10 cellular contexts compared by ENCODE assay signal in the genomic region with DNA sequence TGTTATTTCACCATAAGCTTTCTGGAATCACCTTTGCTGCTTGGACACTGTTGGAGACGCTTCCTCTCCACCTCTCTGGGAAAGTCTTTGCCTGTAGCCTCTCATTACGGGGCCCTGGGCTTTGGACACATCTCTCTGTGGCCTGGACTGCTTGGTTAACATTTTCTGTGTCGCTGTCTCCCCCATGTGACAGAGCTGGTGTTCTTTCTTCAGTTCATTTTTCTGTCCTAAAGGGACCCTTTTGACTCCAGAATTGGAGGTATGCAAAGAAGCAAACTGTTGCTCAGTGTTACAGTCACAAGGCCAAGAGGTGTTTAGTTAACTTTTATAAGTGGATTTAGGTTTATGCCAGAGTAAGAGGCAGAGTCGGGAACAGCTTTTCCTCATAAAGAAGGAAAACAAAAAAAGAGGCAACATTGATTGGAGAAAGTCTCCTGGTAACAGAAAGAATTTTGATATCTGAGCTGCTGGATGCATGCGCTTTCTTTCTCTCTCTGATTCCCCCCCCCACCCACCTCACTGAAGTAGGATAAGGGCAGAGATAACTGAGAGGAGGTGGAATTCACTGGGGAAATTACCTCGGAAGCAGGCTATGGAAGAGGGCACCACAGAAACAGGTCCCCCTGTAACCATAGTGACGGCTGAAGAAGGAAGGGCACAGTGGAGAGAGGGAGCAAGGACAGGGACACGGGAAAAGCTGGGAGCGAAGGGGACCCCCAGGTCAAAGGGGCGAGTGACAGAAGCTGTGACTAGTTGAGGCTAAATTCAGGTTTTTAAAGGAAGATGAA. TPM values are rescaled to one million over a fixed set of nuclear protein-coding genes. Genes with fewer than 3 reads are reported as not detected.
A peak's percentile ranks its signal among the peaks of the same experiment; 100 is the strongest.
DNase-seq lines count a peak whose midpoint lies in the region; ATAC-seq, FAIRE-seq and TF ChIP-seq lines count a peak whose summit lies in the region.
"Had no signal": no experiment of that assay in that cellular context is flagged by ENCODE, and none has a peak within 500 bp of the region (broad histone marks: within the 10 kb centered on the region; RNA-seq: fewer than 3 reads in every experiment).

No MANE protein-coding gene starts in this region.

- CTCF ChIA-PET in H1 (lab: Charles Lee; ENCODE audit: partially characterized antibody): interaction anchor here (0.7 to 9.5 kb wide), 55 partner anchors 9 to 1860 kb away, joined by 3 to 287 read pairs (median 5); partner anchors contain the start of genes FRA10AC1 and LGI1

- H4K20me1 ChIP-seq in H1 (replicated peaks in 1 of 2; ENCODE audit: control insufficient read depth in 1 of 2, insufficient read depth in 2 of 2, low read length in 2 of 2): no peaks in the 10 kb centered on the region

- H3K36me3 ChIP-seq in H1 (ENCODE audit: control insufficient read depth in 2 of 4, insufficient read depth in 4 of 4, low read length in 3 of 4): no peaks in the 10 kb centered on the region

- H3K18ac ChIP-seq in H1 (ENCODE audit: extremely low read depth, low read length): no peak overlapping the region

- H3K4ac ChIP-seq in H1 (replicated peaks; ENCODE audit: insufficient read length, low read depth, low read length): no peak overlapping the region

- TF ChIP-seq RAD21 in H1 (IDR thresholded peaks at IDR 0.05 in 1 of 2, conservative IDR thresholded peaks at IDR 0.05 in 1 of 2; ENCODE audit: low read depth in 2 of 2, low read length in 2 of 2): peak; percentile 49 to 61

- WGBS in H1 (ENCODE audit: extremely low coverage in 1 of 2, insufficient coverage in 1 of 2, insufficient read length in 1 of 2, insufficient replicate concordance in 2 of 2, low coverage in 1 of 2, low lambda C conversion rate in 2 of 2, missing lambda C conversion rate in 1 of 2), 2 experiments: 57% methylated on average over 10 of the region's 10 CpGs; no CpG with 5 or more reads in 1 of the 2 experiments

- H3K27me3 ChIP-seq in H1 (replicated peaks in 1 of 4; ENCODE audit: control insufficient read depth in 3 of 4, extremely low read depth in 1 of 4, insufficient read depth in 3 of 4, low read length in 3 of 4): no peaks in the 10 kb centered on the region

- TF ChIP-seq EP300 in H1 (IDR thresholded peaks at IDR 0.05; ENCODE audit: borderline replicate concordance in 1 of 2, low read depth in 2 of 2, low read length in 2 of 2): no peak

- H3K79me1 ChIP-seq in H1 (ENCODE audit: low read depth, low read length): no peaks in the 10 kb centered on the region

- H2BK5ac ChIP-seq in H1 (ENCODE audit: low read depth, low read length): no peak overlapping the region

- no peak overlapping the region for H4K8ac ChIP-seq in H1 (ENCODE audit: extremely low read depth, insufficient read depth, low read length)

- no peak overlapping the region for H2AFZ ChIP-seq in H1 (ENCODE audit: low read length)

- H2BK120ac ChIP-seq in H1 (replicated peaks; ENCODE audit: low read depth, low read length): no peak overlapping the region

- H3K4me1 ChIP-seq in H1 (replicated peaks in 1 of 4; ENCODE audit: control insufficient read depth in 3 of 4, insufficient read depth in 4 of 4, low read length in 3 of 4): peaks cover 0 to 2% (median under 1%) of the 10 kb centered on the region in 4 experiments; a peak in 2 of 7 replicates

- H2AK5ac ChIP-seq in H1 (ENCODE audit: low read depth, low read length): no peak overlapping the region

- no peaks in the 10 kb centered on the region for H3K23me2 ChIP-seq in H1 (ENCODE audit: low read depth, low read length)

- H4K5ac ChIP-seq in H1 (ENCODE audit: insufficient read length, low read depth, low read length): no peak overlapping the region

- no peak overlapping the region for H3K56ac ChIP-seq in H1 (replicated peaks; ENCODE audit: insufficient read length, low read depth, low read length)

- H2BK20ac ChIP-seq in H1 (ENCODE audit: low read length): no peak overlapping the region

- ATAC-seq in GM21825 (IDR thresholded peaks at IDR 0.05; ENCODE audit: unreplicated experiment): no peak

- H2BK12ac ChIP-seq in H1 (ENCODE audit: low read depth, low read length): no peak overlapping the region

- no peak for FAIRE-seq in H1 (lab: Jason Lieb, UNC)

- peak; percentile 14 for TF ChIP-seq CTCF in GM12873 (IDR thresholded peaks at IDR 0.05; ENCODE audit: insufficient read depth, low read depth, low read length, missing control alignments)
- peak in 2 of 3 experiments; percentile 42 to 44; a peak in 3 of 4 replicates for TF ChIP-seq CTCF in H1 (IDR thresholded peaks at IDR 0.05; ENCODE audit: control extremely low read depth in 1 of 3, insufficient read depth in 1 of 3, low read depth in 1 of 3, low read length in 3 of 3)

- DNase-seq in NCI-H2227 (lab: John Stamatoyannopoulos, UW; ENCODE audit: unreplicated experiment) (peak; percentile 38), H1 (ENCODE audit: low read depth in 1 of 2, low spot score in 2 of 2) (no peak), pons (ENCODE audit: low spot score) (peak; percentile 40), NCI-H1105 (lab: John Stamatoyannopoulos, UW) (no peak), UCSD-AML1 (lab: John Stamatoyannopoulos, UW; ENCODE audit: unreplicated experiment) (no peak), OCI-M2 (lab: John Stamatoyannopoulos, UW; ENCODE audit: unreplicated experiment) (no peak)
- DNase-seq: immature natural killer cell had no signal

- POLR2A ChIA-PET in H1 (lab: Charles Lee; ENCODE audit: partially characterized antibody): interaction anchor here (0.9 kb wide), 1 partner anchor 70 kb away, joined by 3 read pairs; no protein-coding TSS in a partner anchor

- H3K79me2 ChIP-seq in H1 (ENCODE audit: control insufficient read depth in 1 of 2, insufficient read depth in 2 of 2, low read length in 2 of 2): no peaks in the 10 kb centered on the region

- H3K9ac ChIP-seq in H1 (replicated peaks in 1 of 4; ENCODE audit: extremely low read depth in 1 of 4, low read depth in 3 of 4, low read length in 3 of 4): no peak overlapping the region

- H4K91ac ChIP-seq in H1 (replicated peaks; ENCODE audit: insufficient read length, low read length): no peak overlapping the region

- H3K23ac ChIP-seq in H1 (ENCODE audit: insufficient read length): no peak overlapping the region

- H3K9me3 ChIP-seq in H1 (ENCODE audit: insufficient read depth in 2 of 2, low read depth in 1 of 2, low read length in 1 of 2): no peaks in the 10 kb centered on the region

- no peak overlapping the region for H3K4me2 ChIP-seq in H1 (ENCODE audit: insufficient read depth in 1 of 2, low read depth in 2 of 2, low read length in 2 of 2)

- TF ChIP-seq POLR2A in H1 (IDR thresholded peaks at IDR 0.05; ENCODE audit: control extremely low read depth in 1 of 2, low read depth in 2 of 2, low read length in 2 of 2): no peak

- no peak overlapping the region for H3K4me3 ChIP-seq in H1 (ENCODE audit: extremely low read depth in 1 of 4, insufficient read depth in 2 of 4, low read depth in 3 of 4, low read length in 4 of 4)

- H3K27ac ChIP-seq in H1 (ENCODE audit: low read depth, low read length): no peak overlapping the region

- H3K14ac ChIP-seq in H1 (ENCODE audit: insufficient read length): no peak overlapping the region

- no peak overlapping the region; the same call in 1 of the 2 replicates for H2BK15ac ChIP-seq in H1 (ENCODE audit: low read length)

TF ChIP-seq in H1, 55 proteins besides CTCF, POLR2A, EP300 and RAD21:
- no peak for TF ChIP-seq SUZ12 (IDR thresholded peaks at IDR 0.05; ENCODE audit: low read length)
- TF ChIP-seq GTF2F1 (IDR thresholded peaks at IDR 0.05; ENCODE audit: borderline replicate concordance, low read depth, low read length): no peak
- TF ChIP-seq ATF2 (IDR thresholded peaks at IDR 0.05; ENCODE audit: low read length): no peak
- TF ChIP-seq KDM4A (IDR thresholded peaks at IDR 0.05; ENCODE audit: low read depth, low read length, severe bottlenecking): no peak
- no peak for TF ChIP-seq CREB1 (IDR thresholded peaks at IDR 0.05)
- no peak for TF ChIP-seq RNF2 (IDR thresholded peaks at IDR 0.05; ENCODE audit: borderline replicate concordance, low read depth, low read length, missing control alignments, poor library complexity, severe bottlenecking)
- no peak for TF ChIP-seq JUN (IDR thresholded peaks at IDR 0.05; ENCODE audit: low read depth, low read length)
- no peak for TF ChIP-seq SP4 (IDR thresholded peaks at IDR 0.05; ENCODE audit: low read length)
- no peak for TF ChIP-seq ASH2L (IDR thresholded peaks at IDR 0.05; ENCODE audit: low read length)
- TF ChIP-seq CTBP2 (IDR thresholded peaks at IDR 0.05; ENCODE audit: borderline replicate concordance, insufficient read depth, insufficient read length, low read length): no peak
- TF ChIP-seq CEBPB (IDR thresholded peaks at IDR 0.05; ENCODE audit: low read depth, low read length): no peak
- TF ChIP-seq CBX5 (IDR thresholded peaks at IDR 0.05; ENCODE audit: low read depth, low read length): no peak
- TF ChIP-seq MAX (IDR thresholded peaks at IDR 0.05): no peak
- TF ChIP-seq FOSL1 (IDR thresholded peaks at IDR 0.05; ENCODE audit: insufficient read depth, low read depth, low read length): no peak
- no peak for TF ChIP-seq SP2 (IDR thresholded peaks at IDR 0.05; ENCODE audit: low read length)
- TF ChIP-seq POU5F1 (IDR thresholded peaks at IDR 0.05; ENCODE audit: low read depth, low read length): no peak

RNA-seq across cellular contexts. Expression of gene LGI1, which starts 57.8 kb away (rescaled TPM):
- total RNA-seq in H1 (2021; fragmentation: NEBNext Ultra II Directional; extraction: Animal tissue kit (Norgen Biotek cat#: 25700)): not detected in 2 replicates
- 0.15 and 0.28 TPM in 2 replicates for polyA plus RNA-seq in H1 (2011; rRNA removed)
- 0.35 TPM for polyA plus RNA-seq in H1 (2011; cell fraction: cytosol; rRNA removed)
- 0.36 TPM for polyA plus RNA-seq in H1 (2011; cell fraction: nucleus; rRNA removed)
- polyA plus RNA-seq in H1 (2012, experiment 1 of 2): 0.25 to 0.59 TPM (median 0.49 TPM) in 4 replicates
- polyA plus RNA-seq in H1 (2012, experiment 2 of 2): not detected
- polyA plus RNA-seq in H1 (2013, experiment 1 of 2): 0.06 TPM
- 0.13 TPM for polyA plus RNA-seq in H1 (2013, experiment 2 of 2)
- polyA minus RNA-seq in H1 (2011; rRNA and poly(A)+ RNA removed): 0.24 and 0.54 TPM in 2 replicates
- not detected for polyA minus RNA-seq in H1 (2011; cell fraction: cytosol; rRNA and poly(A)+ RNA removed)
- polyA minus RNA-seq in H1 (2011; cell fraction: nucleus; rRNA and poly(A)+ RNA removed): 0.20 TPM
- total RNA-seq: MCF 10A had no signal
- polyA plus RNA-seq: immature natural killer cell had no signal

Comparison
In these comparisons a context has a peak if more than half of its experiments do, and no peak if none do; other contexts are left out.
1. DNase-seq: peak in NCI-H2227 (single experiment) and pons (single experiment); none in H1 (0 of 2), NCI-H1105 (single experiment), UCSD-AML1 (single experiment) and OCI-M2 (single experiment).